Comparison of ENCODE assay signal across 17 cellular contexts in genomic region chr17:38578641-38579480, GRCh38. TPM values are rescaled to one million over a fixed set of nuclear protein-coding genes. Genes with fewer than 3 reads are reported as not detected.
DNase-seq lines count a peak whose midpoint lies in the region; ATAC-seq, FAIRE-seq and TF ChIP-seq lines count a peak whose summit lies in the region.
"Had no signal": no experiment of that assay in that cellular context is flagged by ENCODE, and none has a peak within 500 bp of the region (broad histone marks: within the 10 kb centered on the region; RNA-seq: fewer than 3 reads in every experiment).

No MANE protein-coding gene starts in this region.

- H4K20me1 ChIP-seq in HepG2 (ENCODE audit: insufficient read depth, low read length), result peaks cover 29% of the 10 kb centered on the region; the same call in 1 of the 2 replicates

- peaks cover 85% of the 10 kb centered on the region for H3K27me3 Mint-ChIP-seq in activated T-cell treated with anti-CD3 and anti-CD28 coated beads, Interleukin-2, amount 50 U/mL, for 24 hours
- peaks cover 67% of the 10 kb centered on the region for H3K27me3 Mint-ChIP-seq in activated CD8-positive, alpha-beta T cell treated with anti-CD3 and anti-CD28 coated beads for 36 hours

- TF ChIP-seq POLR2A in A549 (IDR thresholded peaks at IDR 0.05; ENCODE audit: low read length) (no peak), HepG2 (IDR thresholded peaks at IDR 0.05; ENCODE audit: insufficient read depth in 1 of 2, low read depth in 2 of 2, low read length in 2 of 2) (no peak)

- no peak overlapping the region for H2AFZ ChIP-seq in HepG2 (ENCODE audit: low read length)

- TF ChIP-seq CTCF in A549 (IDR thresholded peaks at IDR 0.05) (no peak), HepG2 (CRISPR knock-in tag; IDR thresholded peaks at IDR 0.05) (no peak)
- TF ChIP-seq CTCF in activated CD8-positive, alpha-beta T cell treated with anti-CD3 and anti-CD28 coated beads for 36 hours (IDR thresholded peaks at IDR 0.05), result no peak

- H3K4me1 ChIP-seq in A549 (peaks cover 8% of the 10 kb centered on the region), HepG2 (ENCODE audit: insufficient read depth, low read length) (peaks cover 13% of the 10 kb centered on the region)
- H3K4me1 ChIP-seq: SJSA1 had no signal

- H3K36me3 ChIP-seq in H7 (replicated peaks; ENCODE audit: control insufficient read depth, insufficient read depth, low read length), result no peaks in the 10 kb centered on the region
- no peaks in the 10 kb centered on the region for H3K36me3 ChIP-seq in HepG2 (replicated peaks in 1 of 2; ENCODE audit: control insufficient read depth in 1 of 2, insufficient read depth in 2 of 2, low read length in 2 of 2)
- H3K36me3 ChIP-seq: SJSA1 had no signal

- WGBS in A549 (ENCODE audit: missing lambda C conversion rate), result 62% methylated on average over 28 of the region's 45 CpGs
- WGBS in HepG2 (ENCODE audit: low lambda C conversion rate), result 53% methylated on average over 40 of the region's 45 CpGs

- in situ Hi-C loops in HepG2 (cut with HindIII; ENCODE audit: extremely low pct_ligation_motif_present, low pct_unique_long_range_greater_than_20kb), result no loop called here

- H3K4me1 Mint-ChIP-seq in activated T-cell treated with anti-CD3 and anti-CD28 coated beads, Interleukin-2, amount 50 U/mL, for 24 hours (ENCODE audit: low read depth), result peaks cover 1% of the 10 kb centered on the region
- peaks cover 4% of the 10 kb centered on the region for H3K4me1 Mint-ChIP-seq in activated CD8-positive, alpha-beta T cell treated with anti-CD3 and anti-CD28 coated beads for 36 hours (ENCODE audit: low read depth)
- H3K4me1 Mint-ChIP-seq: activated CD4-positive, alpha-beta T cell treated with anti-CD3 and anti-CD28 coated beads, Interleukin-2, amount 10 ng/mL, durations not matched to agents 24 days and 14 days; activated naive CD8-positive, alpha-beta T cell treated with anti-CD3 and anti-CD28 coated beads for 36 hours had no signal

- intact Hi-C loops in HepG2 (cut with micrococcal nuclease; ENCODE audit: unreplicated experiment), result no loop called here
- intact Hi-C loops in activated CD8-positive, alpha-beta T cell treated with anti-CD3 and anti-CD28 coated beads for 36 hours (cut with micrococcal nuclease), result no loop called here

- H3K4me2 ChIP-seq in A549, result no peak overlapping the region
- H3K4me2 ChIP-seq in HepG2 (ENCODE audit: low read depth, low read length), result no peak overlapping the region

- no TSS peak for BruUV-seq in HepG2 (replicated peaks; lab: Mats Ljungman, UMichigan)

- H3K4me3 ChIP-seq in A549 (no peak overlapping the region), H7 (ENCODE audit: insufficient read depth, low read depth, low read length) (peak overlapping the region; percentile 35), HepG2 (replicated peaks in 1 of 3; ENCODE audit: insufficient read depth in 1 of 3, low read depth in 2 of 3, low read length in 3 of 3) (no peak overlapping the region)
- H3K4me3 ChIP-seq: lung, SJSA1 had no signal

- TF ChIP-seq EP300 in A549 (IDR thresholded peaks at IDR 0.05) (no peak), HepG2 (IDR thresholded peaks at IDR 0.05; ENCODE audit: low read depth in 2 of 2, low read length in 2 of 2) (no peak), HepG2 (CRISPR knock-in tag; IDR thresholded peaks at IDR 0.05; ENCODE audit: borderline replicate concordance) (no peak)

- H3K79me2 ChIP-seq in HepG2 (ENCODE audit: insufficient read depth, low read length), result no peaks in the 10 kb centered on the region

- CTCF ChIA-PET in A549 (lab: Yijun Ruan, JAX), result interaction anchor here (1.5 to 33.9 kb wide), 5 partner anchors 25 to 155 kb away, joined by 3 to 948 read pairs (median 190); partner anchors contain the start of gene SRCIN1
- CTCF ChIA-PET in HepG2 (lab: Yijun Ruan, JAX; ENCODE audit: low intra/inter-chr PET ratio, low total read pairs), result interaction anchor here (0.9 to 1.9 kb wide), 4 partner anchors 21 to 89 kb away, joined by 3 to 8 read pairs (median 6); no protein-coding TSS in a partner anchor
- CTCF ChIA-PET in activated CD8-positive, alpha-beta T cell treated with anti-CD3 and anti-CD28 coated beads for 36 hours (lab: Charles Lee), result interaction anchor here (12.3 kb wide), 1 partner anchor 22 kb away, joined by 241 read pairs; no protein-coding TSS in a partner anchor

- H3K27ac ChIP-seq in A549 (no peak overlapping the region), cingulate gyrus (ENCODE audit: low read depth, low read length) (peak overlapping the region; percentile 76), HepG2 (ENCODE audit: extremely low read length, insufficient read depth, low read length) (no peak overlapping the region)
- H3K27ac ChIP-seq: SJSA1 had no signal

- ATAC-seq in A549 (no peak), HepG2 (no peak), HG03565 (IDR thresholded peaks at IDR 0.05; ENCODE audit: unreplicated experiment) (no peak), GM19351 (IDR thresholded peaks at IDR 0.05; ENCODE audit: unreplicated experiment) (no peak)
- no peak for ATAC-seq in activated CD8-positive, alpha-beta T cell treated with anti-CD3 and anti-CD28 coated beads for 36 hours
- ATAC-seq: natural killer cell treated with Interleukin-12 subunit alpha and Interleukin-12 subunit beta and Interleukin-15 and Interleukin-18, amount 100 ng/mL, for 72 hours had no signal

- DNase-seq in A549 (ENCODE audit: low read depth in 1 of 2, low spot score in 1 of 2), result no peak
- peak; percentile 83 for DNase-seq in H7
- no peak for DNase-seq in HepG2 (ENCODE audit: low spot score)
- no peak for DNase-seq in activated T-cell treated with anti-CD3 and anti-CD28 coated beads, Interleukin-2, amount 50 U/mL, for 24 hours
- DNase-seq in activated CD8-positive, alpha-beta T cell treated with anti-CD3 and anti-CD28 coated beads for 36 hours, result no peak
- DNase-seq: activated CD4-positive, alpha-beta T cell treated with anti-CD3 and anti-CD28 coated beads, Interleukin-2, amount 10 ng/mL, durations not matched to agents 24 days and 14 days; activated naive CD8-positive, alpha-beta T cell treated with anti-CD3 and anti-CD28 coated beads for 36 hours; Calu3; NCI-H2081; NCI-H510A treated with DMSO at 0.1 percent for 48 hours had no signal

- H3K4me3 Mint-ChIP-seq in activated T-cell treated with anti-CD3 and anti-CD28 coated beads, Interleukin-2, amount 50 U/mL, for 24 hours, result no peak overlapping the region
- H3K4me3 Mint-ChIP-seq in activated CD8-positive, alpha-beta T cell treated with anti-CD3 and anti-CD28 coated beads for 36 hours, result no peak overlapping the region
- H3K4me3 Mint-ChIP-seq: activated CD4-positive, alpha-beta T cell treated with anti-CD3 and anti-CD28 coated beads, Interleukin-2, amount 10 ng/mL, durations not matched to agents 24 days and 14 days; activated naive CD8-positive, alpha-beta T cell treated with anti-CD3 and anti-CD28 coated beads for 36 hours; natural killer cell treated with Interleukin-12 subunit alpha and Interleukin-12 subunit beta and Interleukin-15 and Interleukin-18, amount 100 ng/mL, for 72 hours had no signal

- no peak overlapping the region for H3K27ac Mint-ChIP-seq in activated T-cell treated with anti-CD3 and anti-CD28 coated beads, Interleukin-2, amount 50 U/mL, for 24 hours
- no peak overlapping the region for H3K27ac Mint-ChIP-seq in activated CD8-positive, alpha-beta T cell treated with anti-CD3 and anti-CD28 coated beads for 36 hours
- H3K27ac Mint-ChIP-seq: activated CD4-positive, alpha-beta T cell treated with anti-CD3 and anti-CD28 coated beads, Interleukin-2, amount 10 ng/mL, durations not matched to agents 24 days and 14 days; activated naive CD8-positive, alpha-beta T cell treated with anti-CD3 and anti-CD28 coated beads for 36 hours; natural killer cell treated with Interleukin-12 subunit alpha and Interleukin-12 subunit beta and Interleukin-15 and Interleukin-18, amount 100 ng/mL, for 72 hours had no signal

- FAIRE-seq in A549 (lab: Jason Lieb, UNC) (no peak), HepG2 (lab: Jason Lieb, UNC) (no peak)

- TF ChIP-seq RAD21 in A549 (conservative IDR thresholded peaks at IDR 0.05 in 1 of 2, IDR thresholded peaks at IDR 0.05 in 1 of 2) (no peak), HepG2 (CRISPR knock-in tag; IDR thresholded peaks at IDR 0.05) (no peak)

- no peak overlapping the region for H3K9ac ChIP-seq in HepG2 (ENCODE audit: insufficient read depth, low read depth, low read length)

- H3K36me3 Mint-ChIP-seq in activated T-cell treated with anti-CD3 and anti-CD28 coated beads, Interleukin-2, amount 50 U/mL, for 24 hours (ENCODE audit: low read depth), result no peaks in the 10 kb centered on the region
- H3K36me3 Mint-ChIP-seq in activated CD8-positive, alpha-beta T cell treated with anti-CD3 and anti-CD28 coated beads for 36 hours (ENCODE audit: low read depth), result no peaks in the 10 kb centered on the region
- H3K36me3 Mint-ChIP-seq: activated naive CD8-positive, alpha-beta T cell treated with anti-CD3 and anti-CD28 coated beads for 36 hours; natural killer cell treated with Interleukin-12 subunit alpha and Interleukin-12 subunit beta and Interleukin-15 and Interleukin-18, amount 100 ng/mL, for 72 hours had no signal

- POLR2A ChIA-PET in A549 (lab: Yijun Ruan, JAX) (no interaction called here), HepG2 (lab: Yijun Ruan, JAX) (no interaction called here)
- POLR2A ChIA-PET in activated CD8-positive, alpha-beta T cell treated with anti-CD3 and anti-CD28 coated beads for 36 hours (lab: Charles Lee), result no interaction called here

- H3K9me3 ChIP-seq in A549 (no peaks in the 10 kb centered on the region), HepG2 (ENCODE audit: low read length) (no peaks in the 10 kb centered on the region)
- H3K9me3 ChIP-seq: SJSA1 had no signal

- no peaks in the 10 kb centered on the region for H3K9me3 Mint-ChIP-seq in activated T-cell treated with anti-CD3 and anti-CD28 coated beads, Interleukin-2, amount 50 U/mL, for 24 hours
- no peaks in the 10 kb centered on the region for H3K9me3 Mint-ChIP-seq in activated CD8-positive, alpha-beta T cell treated with anti-CD3 and anti-CD28 coated beads for 36 hours
- H3K9me3 Mint-ChIP-seq: activated CD4-positive, alpha-beta T cell treated with anti-CD3 and anti-CD28 coated beads, Interleukin-2, amount 10 ng/mL, durations not matched to agents 24 days and 14 days; activated naive CD8-positive, alpha-beta T cell treated with anti-CD3 and anti-CD28 coated beads for 36 hours; natural killer cell treated with Interleukin-12 subunit alpha and Interleukin-12 subunit beta and Interleukin-15 and Interleukin-18, amount 100 ng/mL, for 72 hours had no signal

- H3K27me3 ChIP-seq in H7 (ENCODE audit: control insufficient read depth, insufficient read depth, low read length), result peaks cover 71% of the 10 kb centered on the region
- peaks cover 8 to 69% of the 10 kb centered on the region in 2 experiments; a peak in 4 of 5 replicates for H3K27me3 ChIP-seq in HepG2 (ENCODE audit: control insufficient read depth in 1 of 2, insufficient read depth in 2 of 2, low read length in 2 of 2)

RNA-seq across cellular contexts. Expression of gene SRCIN1, which starts 26.9 kb away (rescaled TPM):
- polyA plus RNA-seq in A549 (2011; rRNA removed), result 1.3 and 1.4 TPM in 2 replicates
- polyA plus RNA-seq in A549 (2012; cell fraction: cytosol; rRNA removed), result 1.9 and 2.0 TPM in 2 replicates
- polyA plus RNA-seq in A549 (2012; cell fraction: nucleus; rRNA removed), result 8.0 and 16.8 TPM in 2 replicates
- polyA plus RNA-seq in A549 (2017; fragmentation: RNase III; extraction: RNeasy Plus Mini Kit Qiagen cat#74134 plus additional on column Dnase treatment), result 2.1 to 3.4 TPM (median 2.6 TPM) in 3 replicates
- 1.2 and 2.1 TPM in 2 replicates for polyA minus RNA-seq in A549 (2011; rRNA and poly(A)+ RNA removed)
- total RNA-seq in H7 (2014; rRNA removed; shearing (Covaris generic)), result 2.3 TPM in 2 replicates
- 0.90 and 1.2 TPM in 2 replicates for total RNA-seq in HepG2 (2016; rRNA removed; fragmentation: Illumina TruSeq; extraction: Trizol)
- 0.26 and 0.30 TPM in 2 replicates for total RNA-seq in HepG2 (2016; cell fraction: cytosol; rRNA removed; fragmentation: Illumina TruSeq; extraction: Trizol; ENCODE audit: low read depth)
- total RNA-seq in HepG2 (2016; cell fraction: insoluble cytoplasmic fraction; rRNA removed; fragmentation: Illumina TruSeq; extraction: Trizol), result 0.76 and 1.4 TPM in 2 replicates
- total RNA-seq in HepG2 (2016; cell fraction: membrane; rRNA removed; fragmentation: Illumina TruSeq; extraction: Trizol), result 0.43 and 1.00 TPM in 2 replicates
- total RNA-seq in HepG2 (2016; cell fraction: nucleus; rRNA removed; fragmentation: Illumina TruSeq; extraction: Trizol), result 2.5 and 3.1 TPM in 2 replicates
- 9.6 and 19.8 TPM in 2 replicates for polyA plus RNA-seq in HepG2 (2011; rRNA removed)
- polyA plus RNA-seq in HepG2 (2011; cell fraction: cytosol; rRNA removed), result 2.9 and 4.8 TPM in 2 replicates
- 128 and 143 TPM in 2 replicates for polyA plus RNA-seq in HepG2 (2011; cell fraction: nucleus; rRNA removed)
- 9.9 and 11.0 TPM in 2 replicates for polyA plus RNA-seq in HepG2 (2012)
- 0.26 and 0.32 TPM in 2 replicates for polyA plus RNA-seq in HepG2 (2016; cell fraction: cytosol; fragmentation: Illumina TruSeq; extraction: Trizol; ENCODE audit: low read depth)
- polyA plus RNA-seq in HepG2 (2016; cell fraction: insoluble cytoplasmic fraction; fragmentation: Illumina TruSeq; extraction: Trizol; ENCODE audit: low read depth), result 1.0 and 2.4 TPM in 2 replicates
- polyA plus RNA-seq in HepG2 (2016; cell fraction: membrane; fragmentation: Illumina TruSeq; extraction: Trizol; ENCODE audit: low read depth), result 0.64 and 0.68 TPM in 2 replicates
- polyA plus RNA-seq in HepG2 (2016; cell fraction: nucleus; fragmentation: Illumina TruSeq; extraction: Trizol; ENCODE audit: insufficient read depth, low read depth), result 13.9 and 14.2 TPM in 2 replicates
- polyA minus RNA-seq in HepG2 (2011; rRNA and poly(A)+ RNA removed; ENCODE audit: low replicate concordance), result 2.4 and 22.5 TPM in 2 replicates
- polyA minus RNA-seq in HepG2 (2011; cell fraction: cytosol; rRNA and poly(A)+ RNA removed), result 5.7 and 10.1 TPM in 2 replicates
- 22.4 and 24.7 TPM in 2 replicates for polyA minus RNA-seq in HepG2 (2011; cell fraction: nucleus; rRNA and poly(A)+ RNA removed)
- total RNA-seq in activated CD8-positive, alpha-beta T cell treated with anti-CD3 and anti-CD28 coated beads for 36 hours, result 1 to 10 TPM in 1 of 2 experiments, under 1 TPM in 1; 0.74 to 1.1 TPM
- total RNA-seq: fibroblast of villous mesenchyme, SJSA1 had no signal

Comparison
In these comparisons a context has a peak if more than half of its experiments do, and no peak if none do; other contexts are left out.
1. Of the 38 proteins assayed by ChIP-seq in both HepG2 and A549: peak only in HepG2: none; only in A549: none; in both: ZFP36; in neither: 37.